Comparison of ENCODE assay signal across 8 cellular contexts in genomic region chr2:10812362-10813084, GRCh38. TPM values are rescaled to one million over a fixed set of nuclear protein-coding genes. Genes with fewer than 3 reads are reported as not detected.
DNase-seq lines count a peak whose midpoint lies in the region; ATAC-seq and TF ChIP-seq lines count a peak whose summit lies in the region.

A gene with protein sequence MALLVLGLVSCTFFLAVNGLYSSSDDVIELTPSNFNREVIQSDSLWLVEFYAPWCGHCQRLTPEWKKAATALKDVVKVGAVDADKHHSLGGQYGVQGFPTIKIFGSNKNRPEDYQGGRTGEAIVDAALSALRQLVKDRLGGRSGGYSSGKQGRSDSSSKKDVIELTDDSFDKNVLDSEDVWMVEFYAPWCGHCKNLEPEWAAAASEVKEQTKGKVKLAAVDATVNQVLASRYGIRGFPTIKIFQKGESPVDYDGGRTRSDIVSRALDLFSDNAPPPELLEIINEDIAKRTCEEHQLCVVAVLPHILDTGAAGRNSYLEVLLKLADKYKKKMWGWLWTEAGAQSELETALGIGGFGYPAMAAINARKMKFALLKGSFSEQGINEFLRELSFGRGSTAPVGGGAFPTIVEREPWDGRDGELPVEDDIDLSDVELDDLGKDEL (minus strand): TSS chr2:10812785. CDS start chr2:10812696, 89 bp downstream.

- H3K27me3 ChIP-seq in spleen (replicated peaks in 1 of 7), result no peaks in the 10 kb centered on the region

- 0 to 4% (median 1%) methylated on average over 5 to 94 of the region's 94 CpGs for WGBS in spleen, 5 donors

- TF ChIP-seq POLR2A in spleen (IDR thresholded peaks at IDR 0.05), result peak in 1 of 3 donors; percentile 54

- no peaks in the 10 kb centered on the region for H3K27me3 Mint-ChIP-seq in activated B cell treated with CpG ODN at 0.5 μM for 24 hours

- ATAC-seq in GM19025 (IDR thresholded peaks at IDR 0.05; ENCODE audit: low read depth, unreplicated experiment) (peak; percentile 87), HG03280 (IDR thresholded peaks at IDR 0.05; ENCODE audit: unreplicated experiment) (peak; percentile 96), activated B cell treated with CpG ODN at 0.5 μM for 24 hours (ENCODE audit: low read depth) (peak; percentile 86)

- intact Hi-C loops in activated B cell treated with CpG ODN at 0.5 μM for 24 hours (cut with micrococcal nuclease), result loop anchor here (1.0 to 10.0 kb wide), 13 partner anchors 20 to 970 kb away; partner anchors contain the start of genes E2F6, GRHL1, HPCAL1 and KLF11
- intact Hi-C loops in spleen (cut with DNase I; ENCODE audit: low total_unique reads), result no loop called here

- H3K4me3 Mint-ChIP-seq in activated B cell treated with CpG ODN at 0.5 μM for 24 hours, result peak within 1 kb of the TSS; percentile 91

- peaks cover 42% of the 10 kb centered on the region for H3K4me1 Mint-ChIP-seq in activated B cell treated with CpG ODN at 0.5 μM for 24 hours

- H3K9me3 Mint-ChIP-seq in activated B cell treated with CpG ODN at 0.5 μM for 24 hours, result no peaks in the 10 kb centered on the region

- H3K4me3 ChIP-seq in AG09309 (ENCODE audit: control insufficient read depth, low read depth, low read length) (peak within 1 kb of the TSS; percentile 72), cardiac fibroblast (replicated peaks in 1 of 2; ENCODE audit: low read depth in 2 of 2, low read length in 2 of 2) (peak within 1 kb of the TSS; percentile 79 to 80), spleen (peak within 1 kb of the TSS; percentile 74 to 97 (median 88))

- H3K27ac Mint-ChIP-seq in activated B cell treated with CpG ODN at 0.5 μM for 24 hours, result peak within 1 kb of the TSS; percentile 95

- TF ChIP-seq CTCF in AG09309 (IDR thresholded peaks at IDR 0.05; ENCODE audit: control insufficient read depth, insufficient read depth, low read depth, low read length, missing control alignments), result no peak
- no peak for TF ChIP-seq CTCF in activated B cell treated with CpG ODN at 0.5 μM for 24 hours (IDR thresholded peaks at IDR 0.05)
- TF ChIP-seq CTCF in cardiac fibroblast (IDR thresholded peaks at IDR 0.05; ENCODE audit: low read depth, low read length), result no peak
- peak in 6 of 11 experiments; percentile 7 to 52 (median 42) for TF ChIP-seq CTCF in spleen (IDR thresholded peaks at IDR 0.05 in 8 of 11, conservative IDR thresholded peaks at IDR 0.05 in 3 of 11)

- peaks cover 38 to 70% (median 52%) of the 10 kb centered on the region in 6 donors for H3K4me1 ChIP-seq in spleen

- peaks cover 26% of the 10 kb centered on the region for H3K36me3 Mint-ChIP-seq in activated B cell treated with CpG ODN at 0.5 μM for 24 hours (ENCODE audit: low read depth)

- CTCF ChIA-PET in activated B cell treated with CpG ODN at 0.5 μM for 24 hours (lab: Charles Lee), result interaction anchor here (0.7 to 1.5 kb wide), 3 partner anchors 20 to 321 kb away, joined by 3 to 9 read pairs (median 3); a partner anchor contains a TSS

- peak; percentile 82 for DNase-seq in AG09309 (ENCODE audit: low read depth)
- peak; percentile 99 for DNase-seq in NCI-H345 (lab: John Stamatoyannopoulos, UW)
- peak; percentile 97 for DNase-seq in activated B cell treated with CpG ODN at 0.5 μM for 24 hours
- peak; percentile 97 to 98 for DNase-seq in cardiac fibroblast (ENCODE audit: low read depth in 2 of 2)
- peak; percentile 95 for DNase-seq in inferior parietal cortex (ENCODE audit: extremely low spot score)
- DNase-seq in spleen, result peak; percentile 97

- peak within 1 kb of the TSS; percentile 86 to 98 (median 95) for H3K27ac ChIP-seq in spleen

- POLR2A ChIA-PET in activated B cell treated with CpG ODN at 0.5 μM for 24 hours (lab: Charles Lee), result interaction anchor here (0.7 to 2.8 kb wide), 9 partner anchors 20 to 532 kb away, joined by 3 to 26 read pairs (median 4); partner anchors contain the start of genes NOL10, ODC1, ROCK2 and SLC66A3

- no peaks in the 10 kb centered on the region for H3K9me3 ChIP-seq in spleen

- H3K36me3 ChIP-seq in spleen, result peaks cover 0 to 9% (median 0%) of the 10 kb centered on the region in 6 donors

RNA-seq across cellular contexts. Expression of the gene that starts here (rescaled TPM):
- total RNA-seq in activated B cell treated with CpG ODN at 0.5 μM for 24 hours (109 and 119 TPM in 2 replicates), spleen (100 to 1,000 TPM; 100 to 164 (median 131) TPM)
- 10 to 100 TPM; 29.7 to 60.5 (median 56.0) TPM for polyA plus RNA-seq in spleen

Comparison
In these comparisons a context has a peak if more than half of its experiments do, and no peak if none do; other contexts are left out.
1. Peak in every context shown above with its lines: DNase-seq, ATAC-seq, H3K4me3 ChIP-seq and H3K27ac ChIP-seq.
2. CTCF ChIP-seq: peak in spleen (6 of 11); none in AG09309 (single experiment), activated B cell treated with CpG ODN at 0.5 μM for 24 hours (single experiment) and cardiac fibroblast (single experiment).